1 cellular context compared by ENCODE assay signal in the genomic region with DNA sequence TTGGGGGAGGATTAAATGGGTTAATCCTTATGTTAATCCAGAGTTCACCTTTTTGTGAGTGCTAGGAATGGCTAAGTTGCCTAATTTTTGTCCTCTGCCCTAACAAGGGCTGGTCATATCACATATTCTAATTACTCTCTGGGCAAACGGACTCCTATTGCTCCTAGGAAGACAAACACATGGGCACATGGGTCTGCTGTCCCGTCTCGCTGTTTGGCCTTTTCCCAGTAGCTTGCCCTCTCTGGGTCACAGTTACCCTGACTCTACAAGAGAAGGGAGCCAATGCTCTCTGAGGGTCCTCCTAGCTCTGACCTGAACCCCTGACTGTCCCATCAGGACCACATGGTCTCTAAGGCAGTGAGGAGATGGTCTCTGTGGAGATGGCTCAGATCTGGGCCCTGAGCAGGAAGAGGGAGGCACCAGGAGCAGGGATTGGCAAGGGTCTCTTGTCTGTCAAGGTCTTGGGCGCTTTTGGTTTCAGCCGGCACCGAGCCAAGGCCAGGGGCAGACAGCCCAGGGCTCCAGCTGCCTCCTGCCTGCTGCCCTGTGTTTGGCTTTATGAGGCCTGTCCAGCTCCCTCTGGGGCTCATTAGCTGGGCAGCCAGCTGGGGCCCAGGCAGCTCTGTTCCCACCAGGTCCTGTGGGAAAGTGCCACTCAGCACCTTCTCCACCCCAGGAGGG.
TF ChIP-seq lines count a peak whose summit lies in the region.

No MANE protein-coding gene starts in this region.

TF ChIP-seq in IMR-90, 13 proteins besides CTCF, POLR2A, EP300 and RAD21 (continued from another document):
- TF ChIP-seq MAZ (IDR thresholded peaks at IDR 0.05; ENCODE audit: borderline replicate concordance, low read depth, low read length) = no peak
TF ChIP-seq in IMR-90: peak in this region for 0.
